25 cellular contexts compared by ENCODE assay signal in genomic region chr12:30100736-30101135, GRCh38.
"Had no signal": no experiment of that assay in that cellular context is flagged by ENCODE, and none has a peak within 500 bp of the region (broad histone marks: within the 10 kb centered on the region; RNA-seq: fewer than 3 reads in every experiment).

No MANE protein-coding gene starts in this region.

- H3K4me3 Mint-ChIP-seq: effector memory CD8-positive, alpha-beta T cell; immature natural killer cell; natural killer cell; stimulated activated memory B cell treated with anti-CD40 and anti-IgM and Interleukin-4, amounts not matched to agents 10 μg/mL and 1 μg/mL and 100 μg/mL, for 72 hours had no signal

- DNase-seq: cortex of kidney; effector memory CD8-positive, alpha-beta T cell; foreskin melanocyte; hypothalamus; immature natural killer cell; islet precursor cell; kidney glomerular epithelial cell; left ventricle myocardium superior; lower lobe of right lung; natural killer cell; occipital lobe; ovary; posterior cingulate gyrus; psoas muscle; right cardiac atrium; sigmoid colon; spleen; stimulated activated CD4-positive, alpha-beta T cell treated with anti-CD3 and anti-CD28 coated beads, Interleukin-4, amount 100 ng/mL, for 4 hours; stimulated activated naive CD8-positive, alpha-beta T cell treated with anti-CD3 and anti-CD28 coated beads, Interleukin-15, Interleukin-2, amounts not matched to agents 100 U/mL and 50 U/mL, for 24 hours; upper lobe of left lung had no signal

- ATAC-seq: effector memory CD8-positive, alpha-beta T cell; esophagus mucosa; left ventricle myocardium superior; lower lobe of right lung; natural killer cell; psoas muscle; right cardiac atrium; stimulated activated memory B cell treated with anti-CD40 and anti-IgM and Interleukin-4, amounts not matched to agents 10 μg/mL and 1 μg/mL and 100 μg/mL, for 72 hours; stimulated activated naive CD8-positive, alpha-beta T cell treated with anti-CD3 and anti-CD28 coated beads, Interleukin-15, Interleukin-2, amounts not matched to agents 100 U/mL and 50 U/mL, for 24 hours had no signal

- H3K9me3 ChIP-seq: lower lobe of right lung, ovary, psoas muscle, sigmoid colon, spleen, thoracic aorta, tibial nerve, upper lobe of left lung had no signal

- H3K27me3 ChIP-seq: sigmoid colon, spleen, tibial nerve, upper lobe of left lung had no signal

- H3K4me1 ChIP-seq: lower lobe of right lung, psoas muscle, sigmoid colon, spleen, tibial nerve, upper lobe of left lung had no signal

- H3K27me3 Mint-ChIP-seq: effector memory CD8-positive, alpha-beta T cell; stimulated activated memory B cell treated with anti-CD40 and anti-IgM and Interleukin-4, amounts not matched to agents 10 μg/mL and 1 μg/mL and 100 μg/mL, for 72 hours had no signal

- H3K4me1 Mint-ChIP-seq: immature natural killer cell; natural killer cell; stimulated activated memory B cell treated with anti-CD40 and anti-IgM and Interleukin-4, amounts not matched to agents 10 μg/mL and 1 μg/mL and 100 μg/mL, for 72 hours had no signal

- H3K9me3 Mint-ChIP-seq: effector memory CD8-positive, alpha-beta T cell had no signal

- H3K36me3 ChIP-seq: lower lobe of right lung, ovary, sigmoid colon, spleen, thoracic aorta, tibial nerve, upper lobe of left lung had no signal

- H3K4me3 ChIP-seq: lower lobe of right lung, ovary, psoas muscle, sigmoid colon, skin epidermis, spleen, thoracic aorta, tibial nerve, upper lobe of left lung had no signal

- H3K27ac Mint-ChIP-seq: effector memory CD8-positive, alpha-beta T cell; immature natural killer cell; natural killer cell; stimulated activated memory B cell treated with anti-CD40 and anti-IgM and Interleukin-4, amounts not matched to agents 10 μg/mL and 1 μg/mL and 100 μg/mL, for 72 hours had no signal

- H3K27ac ChIP-seq: lower lobe of right lung, ovary, psoas muscle, sigmoid colon, skin epidermis, spleen, thoracic aorta, tibial nerve, upper lobe of left lung had no signal
